Comparison of ENCODE assay signal across 6 cellular contexts in genomic region chrY:9516287-9516686, GRCh38. TPM values are rescaled to one million over a fixed set of nuclear protein-coding genes. Genes with fewer than 3 reads are reported as not detected.
"Had no signal": no experiment of that assay in that cellular context is flagged by ENCODE, and none has a peak within 500 bp of the region (broad histone marks: within the 10 kb centered on the region; RNA-seq: fewer than 3 reads in every experiment).

No MANE protein-coding gene starts in this region.

RNA-seq across cellular contexts. Expression of gene TSPY10, which starts 11.4 kb away (rescaled TPM):
- total RNA-seq: GM23248, GM23338, H1, H7, H9, HFFc6 had no signal
- polyA plus RNA-seq: GM23248, GM23338, H1 had no signal

RNA-seq across cellular contexts. Expression of gene TSPY9, which starts 29.2 kb away (rescaled TPM):
- total RNA-seq: GM23248, GM23338, H1, H7, H9, HFFc6 had no signal
- polyA plus RNA-seq: GM23248, GM23338, H1 had no signal

RNA-seq across cellular contexts. Expression of gene TSPY1, which starts 49.5 kb away (rescaled TPM):
- total RNA-seq: GM23248, GM23338, H1, H7, H9, HFFc6 had no signal
- polyA plus RNA-seq: GM23248, GM23338, H1 had no signal
